In the genomic region with DNA sequence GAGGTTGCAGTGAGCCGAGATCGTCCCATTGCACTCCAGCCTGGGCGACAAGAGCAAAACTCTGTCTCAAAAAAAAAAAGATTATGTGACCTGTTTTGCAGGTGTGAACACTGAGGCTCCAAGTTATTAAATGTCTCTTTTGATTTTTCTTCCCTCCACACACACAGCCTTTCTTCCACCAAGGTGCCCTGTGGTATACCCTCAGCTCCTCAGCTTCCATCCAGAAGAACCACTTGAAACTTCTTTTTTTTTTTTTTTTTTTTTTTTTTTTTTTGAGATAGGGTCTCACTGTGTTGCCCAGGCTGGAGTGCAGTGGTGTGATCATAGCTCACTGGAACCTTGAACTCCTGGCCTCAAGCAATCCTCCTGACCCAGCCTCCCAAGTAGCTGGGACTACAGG, we compare ENCODE assay signal across 4 cellular contexts.
TF ChIP-seq lines count a peak whose summit lies in the region.

No MANE protein-coding gene starts in this region.

TF ChIP-seq in HEK293, 187 proteins besides CTCF, POLR2A, EP300 and RAD21:
- TF ChIP-seq, protein P1, sequence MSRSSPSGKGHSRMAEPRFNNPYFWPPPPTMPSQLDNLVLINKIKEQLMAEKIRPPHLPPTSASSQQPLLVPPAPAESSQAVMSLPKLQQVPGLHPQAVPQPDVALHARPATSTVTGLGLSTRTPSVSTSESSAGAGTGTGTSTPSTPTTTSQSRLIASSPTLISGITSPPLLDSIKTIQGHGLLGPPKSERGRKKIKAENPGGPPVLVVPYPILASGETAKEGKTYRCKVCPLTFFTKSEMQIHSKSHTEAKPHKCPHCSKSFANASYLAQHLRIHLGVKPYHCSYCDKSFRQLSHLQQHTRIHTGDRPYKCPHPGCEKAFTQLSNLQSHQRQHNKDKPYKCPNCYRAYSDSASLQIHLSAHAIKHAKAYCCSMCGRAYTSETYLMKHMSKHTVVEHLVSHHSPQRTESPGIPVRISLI (tag by site-specific recombination; IDR thresholded peaks at IDR 0.05): peak; percentile 64; the same call in 1 of the 2 replicates

TF ChIP-seq in HEK293T, 16 proteins besides CTCF, POLR2A, EP300 and RAD21:
- TF ChIP-seq ZNF384 (IDR thresholded peaks at IDR 0.05): peak; percentile 80

TF ChIP-seq in K562, 482 proteins besides CTCF, POLR2A, EP300 and RAD21:
- peak; percentile 14 for TF ChIP-seq RBM25 (IDR thresholded peaks at IDR 0.05; ENCODE audit: low read depth, low read length, severe bottlenecking)
- peak; percentile 84 for TF ChIP-seq ZNF121 (CRISPR knock-in tag; conservative IDR thresholded peaks at IDR 0.05)

TF ChIP-seq in HepG2, 621 proteins besides CTCF, POLR2A, EP300 and RAD21:
- TF ChIP-seq ZNF121 (CRISPR knock-in tag; IDR thresholded peaks at IDR 0.05): 0 out of 2 replicates have a peak, but pooled peaks have one; percentile 19
